18 cellular contexts compared by ENCODE assay signal in genomic region chr12:29343022-29343799, GRCh38.
"Had no signal": no experiment of that assay in that cellular context is flagged by ENCODE, and none has a peak within 500 bp of the region (broad histone marks: within the 10 kb centered on the region; RNA-seq: fewer than 3 reads in every experiment).

No MANE protein-coding gene starts in this region.

- H3K9me3 Mint-ChIP-seq: activated naive CD8-positive, alpha-beta T cell treated with anti-CD3 and anti-CD28 coated beads, Interleukin-2, amount 50 U/mL, for 24 hours; activated T-helper 2 cell treated with anti-CD3 and anti-CD28 coated beads, Interferon-gamma antibody, Interleukin-2, Interleukin-4, amounts not matched to agents 10 μg/mL and 5 μg/mL and 100 μg/mL, durations not matched to agents 14 hours and 24 hours and 36 hours; central memory CD8-positive, alpha-beta T cell; natural killer cell treated with Interleukin-12 subunit alpha and Interleukin-12 subunit beta and Interleukin-15 and Interleukin-18, amount 100 ng/mL, for 72 hours had no signal

- H3K27me3 ChIP-seq: brain microvascular endothelial cell, neutrophil, pancreas, thyroid gland had no signal

- H3K4me1 Mint-ChIP-seq: central memory CD8-positive, alpha-beta T cell had no signal

- H3K9me3 ChIP-seq: lower lobe of right lung, neutrophil, pancreas, thyroid gland had no signal

- ATAC-seq: activated naive CD8-positive, alpha-beta T cell treated with anti-CD3 and anti-CD28 coated beads, Interleukin-2, amount 50 U/mL, for 24 hours; lower lobe of right lung; natural killer cell treated with Interleukin-12 subunit alpha and Interleukin-12 subunit beta and Interleukin-15 and Interleukin-18, amount 100 ng/mL, for 72 hours; pancreas had no signal

- H3K4me3 ChIP-seq: lower lobe of right lung, pancreas, thyroid gland had no signal

- H3K27me3 Mint-ChIP-seq: activated naive CD8-positive, alpha-beta T cell treated with anti-CD3 and anti-CD28 coated beads, Interleukin-2, amount 50 U/mL, for 24 hours; central memory CD8-positive, alpha-beta T cell; natural killer cell treated with Interleukin-12 subunit alpha and Interleukin-12 subunit beta and Interleukin-15 and Interleukin-18, amount 100 ng/mL, for 72 hours had no signal

- H3K27ac ChIP-seq: brain microvascular endothelial cell, lower lobe of right lung, neutrophil, pancreas, thyroid gland, WERI-Rb-1 had no signal

- DNase-seq: activated CD4-positive, alpha-beta T cell treated with anti-CD3 and anti-CD28 coated beads for 1 hour; activated CD8-positive, alpha-beta memory T cell treated with anti-CD3 and anti-CD28 coated beads for 24 hours; activated naive CD4-positive, alpha-beta T cell treated with Interleukin-2 at 50 U/mL for 16 hours; activated naive CD8-positive, alpha-beta T cell treated with anti-CD3 and anti-CD28 coated beads, Interleukin-2, amount 50 U/mL, for 24 hours; anterior cingulate cortex; brain microvascular endothelial cell; cortex of kidney; erythroblast; lower lobe of right lung; pancreas; stimulated activated CD8-positive, alpha-beta memory T cell treated with anti-CD3 and anti-CD28 coated beads, Interleukin-4, amount 100 ng/mL, for 48 hours; stimulated activated naive CD4-positive, alpha-beta T cell; thyroid gland; WERI-Rb-1 had no signal

- H3K4me3 Mint-ChIP-seq: activated naive CD8-positive, alpha-beta T cell treated with anti-CD3 and anti-CD28 coated beads, Interleukin-2, amount 50 U/mL, for 24 hours; central memory CD8-positive, alpha-beta T cell; natural killer cell treated with Interleukin-12 subunit alpha and Interleukin-12 subunit beta and Interleukin-15 and Interleukin-18, amount 100 ng/mL, for 72 hours had no signal

- H3K27ac Mint-ChIP-seq: activated naive CD8-positive, alpha-beta T cell treated with anti-CD3 and anti-CD28 coated beads, Interleukin-2, amount 50 U/mL, for 24 hours; activated T-helper 2 cell treated with anti-CD3 and anti-CD28 coated beads, Interferon-gamma antibody, Interleukin-2, Interleukin-4, amounts not matched to agents 10 μg/mL and 5 μg/mL and 100 μg/mL, durations not matched to agents 14 hours and 24 hours and 36 hours; natural killer cell treated with Interleukin-12 subunit alpha and Interleukin-12 subunit beta and Interleukin-15 and Interleukin-18, amount 100 ng/mL, for 72 hours had no signal

- H3K36me3 ChIP-seq: brain microvascular endothelial cell had no signal

- H3K4me1 ChIP-seq: lower lobe of right lung, pancreas, thyroid gland had no signal
